In the genomic region with DNA sequence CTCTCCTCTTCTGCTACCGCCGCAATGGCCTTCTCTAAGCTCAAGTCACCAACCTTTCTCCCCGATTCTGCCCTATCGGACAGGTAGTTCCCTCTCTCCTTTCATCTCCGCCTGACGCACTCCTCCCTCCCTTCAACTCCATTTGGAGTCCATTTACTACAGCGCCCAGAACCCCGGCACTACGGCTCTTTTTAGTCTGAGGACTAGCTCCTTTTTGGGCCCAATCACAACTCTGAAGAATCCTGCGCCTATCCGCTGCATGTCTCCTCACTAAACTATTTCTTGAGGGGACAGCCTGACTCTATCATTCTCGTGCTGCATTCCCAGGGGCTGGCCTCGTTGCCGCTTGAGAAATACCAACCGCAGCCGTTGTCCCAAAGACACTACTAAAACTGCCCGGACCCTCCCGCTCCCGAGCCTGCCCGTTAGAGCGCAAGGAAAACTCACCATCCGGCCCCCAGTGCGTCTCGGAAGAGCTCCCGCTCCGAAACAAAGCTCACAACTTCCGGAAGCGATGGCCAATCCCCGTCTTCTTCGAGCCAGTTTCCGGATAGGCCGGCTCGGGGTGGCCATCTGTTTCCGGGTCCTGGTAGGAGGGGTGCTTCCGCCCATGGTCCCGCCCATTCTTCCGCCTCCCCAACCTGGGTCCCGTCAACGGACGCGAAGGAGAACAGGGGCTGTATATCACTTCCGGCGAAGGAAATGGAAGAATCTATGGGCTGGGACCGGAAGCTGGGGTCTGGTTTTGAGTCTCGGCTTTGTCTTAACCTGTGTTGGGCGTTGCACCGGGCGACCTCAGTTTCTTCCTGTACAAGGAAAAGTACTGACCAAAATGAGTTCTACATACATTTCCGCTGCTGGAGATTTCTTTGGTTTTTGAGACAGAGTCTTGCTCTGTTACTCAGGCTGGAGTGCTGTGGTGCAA, we compare ENCODE assay signal across 8 cellular contexts. TPM values are rescaled to one million over a fixed set of nuclear protein-coding genes. Genes with fewer than 3 reads are reported as not detected.
DNase-seq lines count a peak whose midpoint lies in the region; ATAC-seq and TF ChIP-seq lines count a peak whose summit lies in the region.

Gene TPRKB, minus strand, starts transcription at position 491 of the 925 bp plus-strand sequence. CDS start 2,776 bp downstream, outside the sequence.

- H3K27ac ChIP-seq in gastroesophageal sphincter, result peak within 1 kb of the TSS; percentile 70 to 79 (median 78)

- in situ Hi-C loops in SK-MEL-5 (cut with HindIII; ENCODE audit: low pct_unique_long_range_greater_than_20kb, low sequenced_read_pairs), result no loop called here

- no peak for TF ChIP-seq EP300 in gastroesophageal sphincter (IDR thresholded peaks at IDR 0.05)

- WGBS in gastroesophageal sphincter (ENCODE audit: low coverage in 1 of 2), 2 donors, result 3 to 5% methylated on average over 8 to 13 of the region's 49 CpGs

- no peaks in the 10 kb centered on the region for H3K9me3 ChIP-seq in gastroesophageal sphincter

- no peak for TF ChIP-seq CTCF in gastroesophageal sphincter (IDR thresholded peaks at IDR 0.05)

- ATAC-seq in gastroesophageal sphincter, result peak; percentile 100

- H3K4me1 ChIP-seq in gastroesophageal sphincter, result peaks cover 0 to 20% (median 8%) of the 10 kb centered on the region in 3 donors

- peaks cover 0 to 36% of the 10 kb centered on the region in 2 donors for H3K36me3 ChIP-seq in gastroesophageal sphincter

- CTCF ChIA-PET in HEK293T (lab: Yijun Ruan, JAX), result interaction anchor here (0.7 kb wide), 1 partner anchor 449 kb away, joined by 4 read pairs; no protein-coding TSS in a partner anchor

- peak; percentile 90 for DNase-seq in GF-D8 (lab: John Stamatoyannopoulos, UW)
- DNase-seq in HEK293T (ENCODE audit: extremely low spot score), result peak; percentile 98
- DNase-seq in MV-4-11 (lab: John Stamatoyannopoulos, UW), result peak; percentile 99
- DNase-seq in SK-MEL-5 (ENCODE audit: low read depth, low spot score), result peak; percentile 99
- DNase-seq in activated naive CD4-positive, alpha-beta T cell treated with Interleukin-2 at 50 U/mL for 16 hours, result peak; percentile 96
- peak; percentile 89 for DNase-seq in non-pigmented ciliary epithelial cell (ENCODE audit: low read depth)
- DNase-seq in superior temporal gyrus (ENCODE audit: extremely low spot score), result peak; percentile 97

- peak within 1 kb of the TSS; percentile 80 to 99 for H3K4me3 ChIP-seq in gastroesophageal sphincter

- POLR2A ChIA-PET in HEK293T (lab: Yijun Ruan, JAX), result interaction anchor here (0.6 to 1.7 kb wide), 15 partner anchors 8 to 504 kb away, joined by 3 to 9 read pairs (median 4); partner anchors contain the start of genes DUSP11, PRADC1 and STAMBP

- peak; percentile 34 to 61 for TF ChIP-seq POLR2A in gastroesophageal sphincter (IDR thresholded peaks at IDR 0.05)

- no peaks in the 10 kb centered on the region for H3K27me3 ChIP-seq in gastroesophageal sphincter

TF ChIP-seq in HEK293T, 16 proteins besides CTCF, POLR2A, EP300 and RAD21:
- no peak for TF ChIP-seq NFRKB (IDR thresholded peaks at IDR 0.05)
- peak; percentile 86 for TF ChIP-seq PKNOX1 (IDR thresholded peaks at IDR 0.05)
- TF ChIP-seq ELF4 (IDR thresholded peaks at IDR 0.05), result peak; percentile 93

RNA-seq across cellular contexts. Expression of gene TPRKB, which starts in this region (rescaled TPM):
- 68.5 and 75.0 TPM in 2 replicates for total RNA-seq in SK-MEL-5 (2014; rRNA removed; shearing (Covaris generic))
- 50.5 and 53.0 TPM in 2 replicates for polyA plus RNA-seq in SK-MEL-5 (2015; cell fraction: cytosol; rRNA removed)
- polyA plus RNA-seq in SK-MEL-5 (2015; cell fraction: nucleus; rRNA removed), result 35.6 and 48.9 TPM in 2 replicates
- total RNA-seq in gastroesophageal sphincter, result 10 to 100 TPM; 15.6 to 33.8 (median 26.3) TPM

Comparison
In these comparisons a context has a peak if more than half of its experiments do, and no peak if none do; other contexts are left out.
1. Peak in every context shown above with its lines: DNase-seq, ATAC-seq, H3K4me3 ChIP-seq and H3K27ac ChIP-seq.